ENCODE assay signal across 1 cellular context in the genomic region with DNA sequence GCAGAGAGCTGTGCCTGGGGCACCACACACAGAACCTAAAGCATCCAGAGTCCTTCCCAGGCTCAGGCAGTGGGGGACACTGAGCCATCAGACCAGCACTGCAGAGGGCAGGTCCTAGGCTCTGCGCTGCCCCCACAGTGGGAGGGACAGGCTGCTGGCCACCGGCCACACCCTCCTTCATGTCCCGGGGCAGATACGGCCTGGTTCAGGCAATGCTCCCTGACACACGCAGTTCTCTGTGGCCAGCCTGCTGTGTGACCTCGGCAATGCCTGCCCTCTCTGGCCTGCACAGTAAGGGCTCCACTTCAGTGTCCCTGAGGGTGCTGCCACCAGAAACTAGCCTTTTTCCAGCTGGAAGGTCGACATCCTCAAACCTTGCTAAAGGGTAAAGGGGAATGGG.
TF ChIP-seq lines count a peak whose summit lies in the region.

No MANE protein-coding gene starts in this region.

TF ChIP-seq in K562, 482 proteins besides CTCF, POLR2A, EP300 and RAD21 (continues in another document):
- no peak for TF ChIP-seq HDAC8 (tag; IDR thresholded peaks at IDR 0.05)
- no peak for TF ChIP-seq ETS2 (tag; IDR thresholded peaks at IDR 0.05; ENCODE audit: borderline replicate concordance, poor library complexity, severe bottlenecking)
- peak in 1 of 2 experiments; percentile 74; a peak in 2 of 4 replicates for TF ChIP-seq RCOR1 (IDR thresholded peaks at IDR 0.05; ENCODE audit: borderline replicate concordance in 1 of 2, low read depth in 2 of 2, low read length in 2 of 2)
- TF ChIP-seq CREB5 (CRISPR knock-in tag; IDR thresholded peaks at IDR 0.05): no peak
- no peak for TF ChIP-seq PRPF4 (IDR thresholded peaks at IDR 0.05; ENCODE audit: insufficient read depth, low read depth, low read length, poor library complexity, severe bottlenecking)
- TF ChIP-seq ZNF280B (CRISPR knock-in tag; IDR thresholded peaks at IDR 0.05): no peak
- no peak for TF ChIP-seq MTA2 (IDR thresholded peaks at IDR 0.05; ENCODE audit: low read depth)
- no peak for TF ChIP-seq FOXM1 (IDR thresholded peaks at IDR 0.05; ENCODE audit: low read depth)
- TF ChIP-seq FOXM1 (CRISPR knock-in tag; IDR thresholded peaks at IDR 0.05; ENCODE audit: low read depth): no peak
- no peak for TF ChIP-seq PTRF (tag; IDR thresholded peaks at IDR 0.05)
- TF ChIP-seq ZKSCAN8 (CRISPR knock-in tag; IDR thresholded peaks at IDR 0.05): no peak
- TF ChIP-seq SETDB1 (IDR thresholded peaks at IDR 0.05; ENCODE audit: low read length): no peak
- no peak for TF ChIP-seq ARHGAP35 (IDR thresholded peaks at IDR 0.05; ENCODE audit: partially characterized antibody)
- peak; percentile 68; the same call in 1 of the 2 replicates for TF ChIP-seq MTA3 (IDR thresholded peaks at IDR 0.05; ENCODE audit: borderline replicate concordance)
- no peak for TF ChIP-seq CHCHD3 (CRISPR knock-in tag; IDR thresholded peaks at IDR 0.05)
- no peak for TF ChIP-seq TRIM24 (IDR thresholded peaks at IDR 0.05)
- peak; percentile 79; the same call in 1 of the 2 replicates for TF ChIP-seq HDGF (IDR thresholded peaks at IDR 0.05)
- TF ChIP-seq SRSF7 (optimal IDR thresholded peaks at IDR 0.05; ENCODE audit: low read depth, low read length): no peak
- no peak for TF ChIP-seq MAFF (IDR thresholded peaks at IDR 0.05; ENCODE audit: low read length)
- TF ChIP-seq TARDBP (IDR thresholded peaks at IDR 0.05): 0 out of 2 replicates have a peak, but pooled peaks have one; percentile 25
- TF ChIP-seq CXXC5 (CRISPR knock-in tag; IDR thresholded peaks at IDR 0.05): 0 out of 2 replicates have a peak, but pooled peaks have one; percentile 13
- TF ChIP-seq TAF9B (IDR thresholded peaks at IDR 0.05; ENCODE audit: partially characterized antibody): no peak
- TF ChIP-seq TCF3 (CRISPR knock-in tag; IDR thresholded peaks at IDR 0.05): peak; percentile 54; the same call in 1 of the 2 replicates
- TF ChIP-seq NR4A1 (CRISPR knock-in tag; IDR thresholded peaks at IDR 0.05): no peak
- no peak for TF ChIP-seq NR4A1 (tag; IDR thresholded peaks at IDR 0.05)
- TF ChIP-seq ZNF3 (CRISPR knock-in tag; IDR thresholded peaks at IDR 0.05): no peak
- TF ChIP-seq CSDE1 (IDR thresholded peaks at IDR 0.05): no peak
- TF ChIP-seq ZNF318 (IDR thresholded peaks at IDR 0.05; ENCODE audit: borderline replicate concordance in 1 of 2, low read depth in 1 of 2): no peak
- no peak for TF ChIP-seq CBX1 (IDR thresholded peaks at IDR 0.05; ENCODE audit: low read depth)
- 0 out of 4 replicates have a peak, but pooled peaks of 1 of the 2 experiments have one; percentile 37 for TF ChIP-seq UBTF (IDR thresholded peaks at IDR 0.05; ENCODE audit: borderline replicate concordance in 1 of 2, low read depth in 2 of 2, low read length in 2 of 2)
- TF ChIP-seq, protein P1, sequence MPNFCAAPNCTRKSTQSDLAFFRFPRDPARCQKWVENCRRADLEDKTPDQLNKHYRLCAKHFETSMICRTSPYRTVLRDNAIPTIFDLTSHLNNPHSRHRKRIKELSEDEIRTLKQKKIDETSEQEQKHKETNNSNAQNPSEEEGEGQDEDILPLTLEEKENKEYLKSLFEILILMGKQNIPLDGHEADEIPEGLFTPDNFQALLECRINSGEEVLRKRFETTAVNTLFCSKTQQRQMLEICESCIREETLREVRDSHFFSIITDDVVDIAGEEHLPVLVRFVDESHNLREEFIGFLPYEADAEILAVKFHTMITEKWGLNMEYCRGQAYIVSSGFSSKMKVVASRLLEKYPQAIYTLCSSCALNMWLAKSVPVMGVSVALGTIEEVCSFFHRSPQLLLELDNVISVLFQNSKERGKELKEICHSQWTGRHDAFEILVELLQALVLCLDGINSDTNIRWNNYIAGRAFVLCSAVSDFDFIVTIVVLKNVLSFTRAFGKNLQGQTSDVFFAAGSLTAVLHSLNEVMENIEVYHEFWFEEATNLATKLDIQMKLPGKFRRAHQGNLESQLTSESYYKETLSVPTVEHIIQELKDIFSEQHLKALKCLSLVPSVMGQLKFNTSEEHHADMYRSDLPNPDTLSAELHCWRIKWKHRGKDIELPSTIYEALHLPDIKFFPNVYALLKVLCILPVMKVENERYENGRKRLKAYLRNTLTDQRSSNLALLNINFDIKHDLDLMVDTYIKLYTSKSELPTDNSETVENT (CRISPR knock-in tag; IDR thresholded peaks at IDR 0.05): no peak
- TF ChIP-seq, protein P2, sequence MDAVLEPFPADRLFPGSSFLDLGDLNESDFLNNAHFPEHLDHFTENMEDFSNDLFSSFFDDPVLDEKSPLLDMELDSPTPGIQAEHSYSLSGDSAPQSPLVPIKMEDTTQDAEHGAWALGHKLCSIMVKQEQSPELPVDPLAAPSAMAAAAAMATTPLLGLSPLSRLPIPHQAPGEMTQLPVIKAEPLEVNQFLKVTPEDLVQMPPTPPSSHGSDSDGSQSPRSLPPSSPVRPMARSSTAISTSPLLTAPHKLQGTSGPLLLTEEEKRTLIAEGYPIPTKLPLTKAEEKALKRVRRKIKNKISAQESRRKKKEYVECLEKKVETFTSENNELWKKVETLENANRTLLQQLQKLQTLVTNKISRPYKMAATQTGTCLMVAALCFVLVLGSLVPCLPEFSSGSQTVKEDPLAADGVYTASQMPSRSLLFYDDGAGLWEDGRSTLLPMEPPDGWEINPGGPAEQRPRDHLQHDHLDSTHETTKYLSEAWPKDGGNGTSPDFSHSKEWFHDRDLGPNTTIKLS (IDR thresholded peaks at IDR 0.05; ENCODE audit: borderline replicate concordance, low read depth): no peak
